ENCODE assay signal across 21 cellular contexts in the genomic region with DNA sequence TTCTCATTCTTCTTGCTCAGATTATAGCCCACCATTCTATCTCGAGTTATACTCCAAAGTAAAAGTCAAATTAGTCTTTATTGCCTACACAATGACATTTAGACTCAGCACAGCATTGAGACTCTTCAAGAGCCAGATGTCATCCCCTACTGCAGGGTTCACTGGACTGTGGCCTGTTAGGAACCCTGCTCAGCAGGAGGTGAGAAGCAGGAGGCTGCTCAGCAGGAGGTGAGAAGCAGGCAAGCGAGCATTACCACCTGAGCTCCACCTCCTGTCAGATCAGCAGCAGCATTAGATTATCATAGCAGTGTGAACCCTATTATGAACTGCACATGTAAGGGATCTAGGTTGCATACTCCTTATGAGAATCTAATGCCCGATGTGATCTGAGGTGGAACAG. TPM values are rescaled to one million over a fixed set of nuclear protein-coding genes. Genes with fewer than 3 reads are reported as not detected.
"Had no signal": no experiment of that assay in that cellular context is flagged by ENCODE, and none has a peak within 500 bp of the region (broad histone marks: within the 10 kb centered on the region; RNA-seq: fewer than 3 reads in every experiment).

No MANE protein-coding gene starts in this region.

- ATAC-seq: heart left ventricle; left lung; lower lobe of right lung; natural killer cell treated with Interleukin-12 subunit alpha and Interleukin-12 subunit beta and Interleukin-15 and Interleukin-18, amount 100 ng/mL, for 72 hours; stimulated activated memory B cell treated with anti-CD40 and anti-IgM and Interleukin-4, amounts not matched to agents 10 μg/mL and 1 μg/mL and 100 μg/mL, for 72 hours; upper lobe of right lung had no signal

- H3K9ac ChIP-seq: neural progenitor cell had no signal

- DNase-seq: cortex of kidney; dorsolateral prefrontal cortex; effector CD8-positive, alpha-beta T cell; foreskin melanocyte; heart left ventricle; hippocampal formation; kidney glomerular epithelial cell; left lung; lower lobe of right lung; nucleus accumbens; ovary; small intestine; stimulated activated CD4-positive, alpha-beta T cell treated with anti-CD3 and anti-CD28 coated beads, Interleukin-12 subunit alpha, Interleukin-12 subunit beta, amount 100 ng/mL, for 4 hours; stimulated activated CD4-positive, alpha-beta T cell treated with anti-CD3 and anti-CD28 coated beads, Interleukin-4, amount 100 ng/mL, for 1 hour; upper lobe of right lung had no signal

- H3K36me3 ChIP-seq: heart left ventricle, left lung, lower lobe of right lung, neural progenitor cell, ovary, right atrium auricular region, tibial nerve, upper lobe of right lung had no signal

- H3K27ac ChIP-seq: dorsolateral prefrontal cortex, heart left ventricle, left lung, lower lobe of right lung, neural progenitor cell, ovary, right atrium auricular region, tibial nerve, upper lobe of right lung had no signal

- H3K9me3 ChIP-seq: heart left ventricle, left lung, lower lobe of right lung, ovary, right atrium auricular region, tibial nerve, upper lobe of right lung had no signal

- H3K27me3 ChIP-seq: heart left ventricle, left lung, neural progenitor cell, ovary, right atrium auricular region, tibial nerve, upper lobe of right lung had no signal

- FAIRE-seq: islet of Langerhans, small intestine had no signal

- H2AFZ ChIP-seq: neural progenitor cell had no signal

- H3K4me1 ChIP-seq: heart left ventricle, left lung, lower lobe of right lung, neural progenitor cell, right atrium auricular region, upper lobe of right lung had no signal

- H3K4me3 ChIP-seq: dorsolateral prefrontal cortex, heart left ventricle, left lung, lower lobe of right lung, neural progenitor cell, ovary, right atrium auricular region, tibial nerve, upper lobe of right lung had no signal

- H3K4me2 ChIP-seq: neural progenitor cell had no signal

RNA-seq across cellular contexts. Expression of gene LIFR, which starts 12.7 kb away (rescaled TPM):
- total RNA-seq: natural killer cell treated with Interleukin-12 subunit alpha and Interleukin-12 subunit beta and Interleukin-15 and Interleukin-18, amount 100 ng/mL, for 72 hours had no signal
